11 cellular contexts compared by ENCODE assay signal in the genomic region with DNA sequence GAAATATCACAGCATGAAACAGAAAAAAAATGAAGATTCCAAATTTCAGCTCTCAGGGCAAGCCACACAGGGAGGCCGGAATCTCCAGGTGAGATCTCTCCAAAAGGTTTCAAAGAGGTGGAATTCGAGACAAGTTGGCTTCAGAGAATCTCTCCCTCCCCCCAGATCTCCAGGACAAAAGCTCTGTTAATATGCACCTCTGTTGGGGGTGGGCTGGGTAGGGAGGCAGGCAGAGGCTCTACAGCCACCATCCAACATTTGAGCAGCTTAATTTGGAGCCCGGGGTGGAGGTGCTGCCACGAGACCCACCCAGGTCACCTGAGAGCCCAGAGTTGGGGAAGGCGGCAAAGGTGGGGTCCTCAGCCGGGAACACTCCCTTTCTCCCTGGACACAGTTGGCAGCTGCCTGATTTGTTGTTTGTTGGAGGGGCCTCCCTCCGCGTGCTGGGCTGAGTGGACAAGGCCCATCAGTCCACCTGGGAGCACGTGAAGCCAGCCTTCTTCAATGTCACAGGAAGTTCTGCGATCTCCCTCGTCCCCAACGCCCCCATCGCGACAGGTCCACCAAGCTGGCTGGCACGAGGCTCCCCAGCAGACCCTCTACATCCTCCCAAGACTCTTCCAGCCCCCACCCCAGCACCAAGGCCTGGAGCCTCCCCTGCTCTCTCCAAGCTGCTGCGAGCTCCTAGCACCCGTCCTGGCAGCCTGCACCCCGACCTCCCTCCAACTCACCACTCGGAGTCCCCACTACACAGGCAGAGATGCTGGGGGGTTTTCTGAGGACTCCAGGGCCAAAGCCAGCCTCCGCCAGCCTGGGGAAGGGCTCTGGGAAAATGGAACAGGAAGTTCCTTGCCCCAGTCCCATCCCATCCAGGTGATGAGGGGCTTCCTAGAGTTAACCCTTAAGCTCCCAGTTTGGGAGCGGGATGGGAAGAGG. TPM values are rescaled to one million over a fixed set of nuclear protein-coding genes. Genes with fewer than 3 reads are reported as not detected.
DNase-seq lines count a peak whose midpoint lies in the region; ATAC-seq, FAIRE-seq and TF ChIP-seq lines count a peak whose summit lies in the region.
"Had no signal": no experiment of that assay in that cellular context is flagged by ENCODE, and none has a peak within 500 bp of the region (broad histone marks: within the 10 kb centered on the region; RNA-seq: fewer than 3 reads in every experiment).

A gene (minus strand): TSS at position 836 of the 936 bp plus-strand sequence. CDS start 6,357 bp downstream, outside the sequence.

- peak within 1 kb of the TSS; percentile 85 for H2BK5ac ChIP-seq in H9 (ENCODE audit: insufficient read length, low read length)

- WGBS in A549 (ENCODE audit: missing lambda C conversion rate) = 85% methylated on average over 19 of the region's 21 CpGs
- no CpG with 5 or more reads among the region's 21 CpGs for WGBS in H9 (ENCODE audit: extremely low coverage, insufficient read length, low lambda C conversion rate)
- 90% methylated on average over 18 of the region's 21 CpGs for WGBS in mammary epithelial cell (ENCODE audit: low coverage, missing lambda C conversion rate)
- 10 to 20% methylated on average over 10 to 16 of the region's 21 CpGs for WGBS in mesodermal cell (ENCODE audit: insufficient coverage in 2 of 2), 2 experiments

- peak within 1 kb of the TSS; percentile 65 for H2BK120ac ChIP-seq in H9 (ENCODE audit: low read depth, low read length, poor library complexity, severe bottlenecking)

- intact Hi-C loops in mammary epithelial cell (cut with micrococcal nuclease) = no loop called here

- no peak within 1 kb of the TSS for H2BK20ac ChIP-seq in H9 (ENCODE audit: low read depth, low read length, poor library complexity, severe bottlenecking)

- H3K4me1 ChIP-seq in A549 = peaks cover 15% of the 10 kb centered on the region
- peaks cover 6% of the 10 kb centered on the region; the same call in 1 of the 2 replicates for H3K4me1 ChIP-seq in H9 (ENCODE audit: insufficient read depth, low read length)
- peaks cover 4% of the 10 kb centered on the region for H3K4me1 ChIP-seq in mammary epithelial cell (ENCODE audit: insufficient read depth, low read length)
- peaks cover 5% of the 10 kb centered on the region for H3K4me1 ChIP-seq in mesodermal cell (ENCODE audit: control insufficient read depth, insufficient read depth, low read length, poor library complexity, severe bottlenecking)

- H3K79me2 ChIP-seq in H9 (ENCODE audit: insufficient read depth, low read length) (peaks cover 15% of the 10 kb centered on the region; the same call in 1 of the 2 replicates), mammary epithelial cell (ENCODE audit: insufficient read depth, low read length) (no peaks in the 10 kb centered on the region)

- peaks cover 16 to 43% (median 30%) of the 10 kb centered on the region in 3 experiments for H3K36me3 Mint-ChIP-seq in H9 (ENCODE audit: insufficient read depth in 1 of 3, low read depth in 3 of 3)

- H3T11ph ChIP-seq in H9 (ENCODE audit: low read length) = peak within 1 kb of the TSS; percentile 38

- dilution Hi-C loops in mammary epithelial cell (cut with HindIII; ENCODE audit: low sequenced_read_pairs) = loop anchor here (5.0 kb wide), 2 partner anchors 51 to 54 kb away; a partner anchor contains a TSS

- DNase-seq in A549 (ENCODE audit: low read depth in 1 of 2, low spot score in 1 of 2) = no peak
- DNase-seq in H9 = peak; percentile 86
- DNase-seq in mammary epithelial cell = no peak
- DNase-seq in NCI-H1694 treated with DMSO at 0.1 percent for 48 hours (lab: John Stamatoyannopoulos, UW) = no peak
- no peak for DNase-seq in AML-193 (lab: John Stamatoyannopoulos, UW)
- DNase-seq in stimulated activated CD8-positive, alpha-beta memory T cell treated with anti-CD3 and anti-CD28 coated beads, Interleukin-4, amount 100 ng/mL, for 48 hours = no peak
- DNase-seq: GDM1, NCI-H1092 treated with DMSO at 0.1 percent for 48 hours had no signal

- H3K9me3 Mint-ChIP-seq in H9 = no peaks in the 10 kb centered on the region

- TF ChIP-seq CTCF in A549 (IDR thresholded peaks at IDR 0.05) (no peak), H9 (conservative IDR thresholded peaks at IDR 0.05) (no peak), mammary epithelial cell (conservative IDR thresholded peaks at IDR 0.05 in 1 of 2, IDR thresholded peaks at IDR 0.05 in 1 of 2; ENCODE audit: extremely low read depth in 1 of 2, insufficient read depth in 1 of 2, low read depth in 1 of 2, low read length in 2 of 2) (no peak)

- TF ChIP-seq EP300 in A549 (IDR thresholded peaks at IDR 0.05) = no peak

- no peaks in the 10 kb centered on the region for H4K20me1 ChIP-seq in H9 (ENCODE audit: control insufficient read depth, insufficient read depth, insufficient read length)
- H4K20me1 ChIP-seq in mammary epithelial cell (ENCODE audit: insufficient read depth, low read length) = no peaks in the 10 kb centered on the region

- H2BK15ac ChIP-seq in H9 (ENCODE audit: low read depth, low read length) = peak within 1 kb of the TSS; percentile 27; the same call in 1 of the 2 replicates

- H2AFZ ChIP-seq in H9 (ENCODE audit: low read length) (no peak within 1 kb of the TSS), mammary epithelial cell (ENCODE audit: low read depth, low read length) (peak within 1 kb of the TSS; percentile 83)

- no TSS peak for BruUV-seq in mammary epithelial cell (replicated peaks; lab: Mats Ljungman, UMichigan)

- peak within 1 kb of the TSS in 1 of 2 experiments; percentile 78; a peak in 3 of 6 replicates for H3K27ac ChIP-seq in A549
- peak within 1 kb of the TSS; percentile 95 for H3K27ac ChIP-seq in H9 (ENCODE audit: insufficient read length, low read depth, low read length)
- H3K27ac ChIP-seq in mammary epithelial cell (ENCODE audit: insufficient read depth, low read depth, low read length) = no peak within 1 kb of the TSS
- H3K27ac ChIP-seq in mesodermal cell (ENCODE audit: low read depth, low read length, severe bottlenecking) = no peak within 1 kb of the TSS

- H3K4me2 ChIP-seq in A549 = peak within 1 kb of the TSS; percentile 52
- H3K4me2 ChIP-seq in H9 (ENCODE audit: insufficient read depth, insufficient read length, low read length) = peak within 1 kb of the TSS; percentile 94
- H3K4me2 ChIP-seq in mammary epithelial cell (ENCODE audit: insufficient read depth, low read depth, low read length) = peak within 1 kb of the TSS; percentile 16

- TF ChIP-seq POLR2A in A549 (IDR thresholded peaks at IDR 0.05; ENCODE audit: low read length) = no peak

- H3K79me1 ChIP-seq in H9 (ENCODE audit: insufficient read depth, low read depth, low read length, poor library complexity, severe bottlenecking) = no peaks in the 10 kb centered on the region

- CTCF ChIA-PET in A549 (lab: Yijun Ruan, JAX) = interaction anchor here (0.6 to 10.9 kb wide), 11 partner anchors 8 to 76 kb away, joined by 3 to 124 read pairs (median 5); a partner anchor contains a TSS
- CTCF ChIA-PET in mammary epithelial cell (lab: Charles Lee; ENCODE audit: low non-redundant PET) = interaction anchor here (0.5 to 0.7 kb wide), 2 partner anchors 85 to 396 kb away, joined by 3 to 11 read pairs; no protein-coding TSS in a partner anchor

- H3K9ac ChIP-seq in H9 (ENCODE audit: extremely low read depth, insufficient read length, low read length) (peak within 1 kb of the TSS; percentile 89), mammary epithelial cell (ENCODE audit: insufficient read depth, low read length) (no peak within 1 kb of the TSS)

- in situ Hi-C loops in mammary epithelial cell (cut with MboI; ENCODE audit: low sequenced_read_pairs in 2 of 2) = no loop called here

- FAIRE-seq in A549 (lab: Jason Lieb, UNC) = no peak

- no peaks in the 10 kb centered on the region; the same call in 1 of the 2 replicates for H3K27me3 Mint-ChIP-seq in H9 (ENCODE audit: low read depth)

- peak within 1 kb of the TSS; percentile 58 for H4K5ac ChIP-seq in H9 (ENCODE audit: insufficient read length, low read depth, low read length)

- H3K27ac Mint-ChIP-seq in H9 = peak within 1 kb of the TSS; percentile 98 to 100 (median 99)

- H3K23ac ChIP-seq in H9 (ENCODE audit: insufficient read length, low read depth, low read length) = peak within 1 kb of the TSS; percentile 15

- peak within 1 kb of the TSS; percentile 6; the same call in 1 of the 2 replicates for H3K4ac ChIP-seq in H9 (ENCODE audit: low read depth, low read length)

- peaks cover 50 to 55% of the 10 kb centered on the region in 2 experiments for H3K4me1 Mint-ChIP-seq in H9

- peak within 1 kb of the TSS; percentile 55 for H3K56ac ChIP-seq in H9 (ENCODE audit: insufficient read length, low read depth, low read length)

- peak within 1 kb of the TSS; percentile 91 for H3K18ac ChIP-seq in H9 (ENCODE audit: insufficient read length, low read depth, low read length)

- peaks cover 26% of the 10 kb centered on the region for H3K23me2 ChIP-seq in H9 (ENCODE audit: insufficient read length, low read depth, low read length, poor library complexity, severe bottlenecking)

- peak within 1 kb of the TSS; percentile 53 for H2AK5ac ChIP-seq in H9 (ENCODE audit: insufficient read length, low read length)

- POLR2A ChIA-PET in A549 (lab: Yijun Ruan, JAX) = interaction anchor here (0.5 to 1.1 kb wide), 2 partner anchors 8 to 14 kb away, joined by 3 to 4 read pairs; a partner anchor contains a TSS

- H3K4me3 ChIP-seq in A549 (no peak within 1 kb of the TSS; the same call in 2 of the 3 replicates), mammary epithelial cell (replicated peaks in 1 of 3; ENCODE audit: insufficient read depth in 1 of 3, low read depth in 2 of 3, low read length in 3 of 3) (peak within 1 kb of the TSS in 1 of 3 experiments; percentile 19), mesodermal cell (ENCODE audit: extremely low read depth, insufficient read depth, low read length, poor library complexity, severe bottlenecking) (peak within 1 kb of the TSS; percentile 24)

- peak within 1 kb of the TSS; percentile 91 for H3K14ac ChIP-seq in H9 (ENCODE audit: insufficient read depth, low read length)

- no peak for TF ChIP-seq RAD21 in A549 (conservative IDR thresholded peaks at IDR 0.05 in 1 of 2, IDR thresholded peaks at IDR 0.05 in 1 of 2)

- H4K8ac ChIP-seq in H9 (replicated peaks; ENCODE audit: insufficient read length, low read depth, low read length) = no peak within 1 kb of the TSS

- no peak within 1 kb of the TSS for H2BK12ac ChIP-seq in H9 (ENCODE audit: insufficient read length, low read depth, low read length)

- no peaks in the 10 kb centered on the region for H3K27me3 ChIP-seq in H9 (ENCODE audit: insufficient read depth, low read length)
- no peaks in the 10 kb centered on the region for H3K27me3 ChIP-seq in mammary epithelial cell (ENCODE audit: insufficient read depth, low read length)

- H3K4me3 Mint-ChIP-seq in H9 = peak within 1 kb of the TSS; percentile 98 to 100

- H3K36me3 ChIP-seq in mammary epithelial cell (ENCODE audit: insufficient read depth, low read length) (no peaks in the 10 kb centered on the region), mesodermal cell (ENCODE audit: control insufficient read depth, insufficient read depth, low read length) (no peaks in the 10 kb centered on the region)

- H4K91ac ChIP-seq in H9 (ENCODE audit: insufficient read length, low read depth, low read length) = peak within 1 kb of the TSS; percentile 65

- H3K9me3 ChIP-seq in A549 (no peaks in the 10 kb centered on the region), H9 (ENCODE audit: control insufficient read depth, low read depth, low read length) (no peaks in the 10 kb centered on the region), mammary epithelial cell (replicated peaks; ENCODE audit: insufficient read depth, low read length) (no peaks in the 10 kb centered on the region), mesodermal cell (ENCODE audit: control insufficient read depth, low read length) (no peaks in the 10 kb centered on the region)

- ATAC-seq in A549 (no peak), GM19035 (IDR thresholded peaks at IDR 0.05; ENCODE audit: unreplicated experiment) (no peak)

RNA-seq across cellular contexts. Expression of the gene that starts here (rescaled TPM):
- 0.08 and 0.09 TPM in 2 replicates for polyA plus RNA-seq in A549 (2011; rRNA removed)
- not detected in 2 replicates for polyA plus RNA-seq in A549 (2012; cell fraction: cytosol; rRNA removed)
- polyA plus RNA-seq in A549 (2012; cell fraction: nucleus; rRNA removed) = 0.12 TPM in 1 of 2 replicates, not detected in the other
- not detected in 3 replicates for polyA plus RNA-seq in A549 (2017; fragmentation: RNase III; extraction: RNeasy Plus Mini Kit Qiagen cat#74134 plus additional on column Dnase treatment)
- polyA minus RNA-seq in A549 (2011; rRNA and poly(A)+ RNA removed) = not detected in 2 replicates
- 207 and 212 TPM in 2 replicates for total RNA-seq in H9 (2021)
- not detected for total RNA-seq in mammary epithelial cell
- polyA plus RNA-seq in mammary epithelial cell = not detected
- polyA minus RNA-seq in mammary epithelial cell = not detected
- 1.2 TPM for polyA plus RNA-seq in mesodermal cell (2013, experiment 1 of 2)
- 0.66 TPM for polyA plus RNA-seq in mesodermal cell (2013, experiment 2 of 2)
- total RNA-seq: H4 had no signal

Comparison
In these comparisons a context has a peak if more than half of its experiments do, and no peak if none do; other contexts are left out.
1. RNA of the gene that starts here (total RNA-seq): 207 to 212 TPM in H9; not detected in mammary epithelial cell; every median in the first group is over 100 times any median in the second.
2. H3K4me2 ChIP-seq: peak in every context shown above with its lines; median percentile 94 in H9; 52 in A549; 16 in mammary epithelial cell.